25 cellular contexts compared by ENCODE assay signal in genomic region chr2:219435701-219436100, GRCh38. TPM values are rescaled to one million over a fixed set of nuclear protein-coding genes. Genes with fewer than 3 reads are reported as not detected.
DNase-seq lines count a peak whose midpoint lies in the region; ATAC-seq and TF ChIP-seq lines count a peak whose summit lies in the region.
"Had no signal": no experiment of that assay in that cellular context is flagged by ENCODE, and none has a peak within 500 bp of the region (broad histone marks: within the 10 kb centered on the region; RNA-seq: fewer than 3 reads in every experiment).

No MANE protein-coding gene starts in this region.

- intact Hi-C loops in cardiac septum (cut with DNase I): loop anchor here (2.0 kb wide), 2 partner anchors 17 to 25 kb away; no protein-coding TSS in a partner anchor
- intact Hi-C loops in left ventricle myocardium superior (cut with micrococcal nuclease): no loop called here
- intact Hi-C loops in psoas muscle (cut with DNase I): loop anchor here (2.0 kb wide), 2 partner anchors 31 to 33 kb away; no protein-coding TSS in a partner anchor
- intact Hi-C loops in aorta (cut with DNase I): no loop called here
- intact Hi-C loops in Calu3 (cut with micrococcal nuclease; ENCODE audit: unreplicated experiment): no loop called here

- H3K27ac ChIP-seq in cardiac muscle cell: peak overlapping the region; percentile 85
- peak overlapping the region; percentile 92 for H3K27ac ChIP-seq in psoas muscle
- H3K27ac ChIP-seq in aorta (ENCODE audit: low read depth in 1 of 2, low read length in 2 of 2): no peak overlapping the region

- H3K27ac Mint-ChIP-seq in Calu3 (ENCODE audit: unreplicated experiment): no peak overlapping the region
- H3K27ac Mint-ChIP-seq: activated naive CD8-positive, alpha-beta T cell treated with anti-CD3 and anti-CD28 coated beads, Interleukin-2, amount 10 ng/mL, durations not matched to agents 7 days and 5 days; CD14-positive monocyte; T-helper 2 cell treated with Interferon-gamma antibody and Interleukin-4, amounts not matched to agents 5 μg/mL and 100 μg/mL, for 36 hours had no signal

- no peaks in the 10 kb centered on the region for H3K9me3 Mint-ChIP-seq in Calu3 (ENCODE audit: low read depth, unreplicated experiment)
- H3K9me3 Mint-ChIP-seq: activated naive CD8-positive, alpha-beta T cell treated with anti-CD3 and anti-CD28 coated beads, Interleukin-2, amount 10 ng/mL, durations not matched to agents 7 days and 5 days; neural crest cell; T-helper 2 cell treated with Interferon-gamma antibody and Interleukin-4, amounts not matched to agents 5 μg/mL and 100 μg/mL, for 36 hours had no signal

- H3K4me3 ChIP-seq in cardiac muscle cell: peak overlapping the region; percentile 37
- H3K4me3 ChIP-seq in psoas muscle: peak overlapping the region; percentile 70
- H3K4me3 ChIP-seq in aorta (ENCODE audit: low read length in 2 of 2): no peak overlapping the region

- H3K9me3 ChIP-seq in cardiac muscle cell (ENCODE audit: low read depth) (no peaks in the 10 kb centered on the region), psoas muscle (no peaks in the 10 kb centered on the region), aorta (ENCODE audit: control insufficient read depth, low read length) (no peaks in the 10 kb centered on the region)

- H3K27me3 ChIP-seq in cardiac muscle cell (no peaks in the 10 kb centered on the region), psoas muscle (ENCODE audit: insufficient read depth in 3 of 3, low read length in 2 of 3) (no peaks in the 10 kb centered on the region), aorta (ENCODE audit: control insufficient read depth in 1 of 2, insufficient read depth in 2 of 2, low read length in 1 of 2) (no peaks in the 10 kb centered on the region)

- 23 to 46% (median 37%) methylated on average over 6 of the region's 6 CpGs for WGBS in psoas muscle, 3 donors
- WGBS in aorta, 2 donors: 93 to 94% methylated on average over 6 of the region's 6 CpGs

- no peak overlapping the region for H3K4me3 Mint-ChIP-seq in Calu3 (ENCODE audit: low read depth, unreplicated experiment)
- H3K4me3 Mint-ChIP-seq: activated naive CD8-positive, alpha-beta T cell treated with anti-CD3 and anti-CD28 coated beads, Interleukin-2, amount 10 ng/mL, durations not matched to agents 7 days and 5 days; neural crest cell; T-helper 2 cell treated with Interferon-gamma antibody and Interleukin-4, amounts not matched to agents 5 μg/mL and 100 μg/mL, for 36 hours had no signal

- ATAC-seq in left ventricle myocardium superior: peak; percentile 1
- ATAC-seq in psoas muscle: no peak
- ATAC-seq in aorta (ENCODE audit: low FRiP score): peak; percentile 33
- ATAC-seq in GM21825 (IDR thresholded peaks at IDR 0.05; ENCODE audit: unreplicated experiment): no peak

- DNase-seq in cardiac muscle cell (ENCODE audit: low read depth in 1 of 2, low spot score in 1 of 2) (no peak), cardiac septum (ENCODE audit: low spot score) (no peak), left ventricle myocardium superior (no peak), psoas muscle (peak in 1 of 2 donors; percentile 47), aorta (peak in 1 of 2 donors; percentile 55), NCI-H526 (lab: John Stamatoyannopoulos, UW) (no peak), Calu3 (no peak)
- DNase-seq: 8988T; activated CD4-positive, alpha-beta T cell treated with anti-CD3 and anti-CD28 coated beads for 4 hours; activated gamma-delta T cell; activated naive CD8-positive, alpha-beta T cell treated with anti-CD3 and anti-CD28 coated beads, Interleukin-2, amount 10 ng/mL, durations not matched to agents 7 days and 5 days; activated T-cell treated with anti-CD3 and anti-CD28 coated beads, Interleukin-2, amount 50 U/mL, for 1 hour; DMS79 treated with DMSO at 0.1 percent for 48 hours; dorsolateral prefrontal cortex; Karpas-422; NCI-H1436; NCI-H446; OCI-M1; small intestine; stimulated activated CD4-positive, alpha-beta T cell treated with anti-CD3 and anti-CD28 coated beads, Interleukin-2, amount 100 ng/mL, for 24 hours had no signal

- CTCF ChIA-PET in Calu3 (lab: Charles Lee): no interaction called here

- peaks cover 2% of the 10 kb centered on the region for H3K4me1 Mint-ChIP-seq in Calu3 (ENCODE audit: low read depth, unreplicated experiment)
- H3K4me1 Mint-ChIP-seq: CD14-positive monocyte had no signal

- no peaks in the 10 kb centered on the region for H3K36me3 ChIP-seq in cardiac muscle cell
- no peaks in the 10 kb centered on the region for H3K36me3 ChIP-seq in psoas muscle (ENCODE audit: insufficient read depth in 1 of 2, low read depth in 1 of 2)
- no peaks in the 10 kb centered on the region for H3K36me3 ChIP-seq in aorta (ENCODE audit: control insufficient read depth in 1 of 2, insufficient read depth in 2 of 2, low read length in 1 of 2)

- H3K36me3 Mint-ChIP-seq in Calu3 (ENCODE audit: insufficient read depth, unreplicated experiment): no peaks in the 10 kb centered on the region
- H3K36me3 Mint-ChIP-seq: activated naive CD8-positive, alpha-beta T cell treated with anti-CD3 and anti-CD28 coated beads, Interleukin-2, amount 10 ng/mL, durations not matched to agents 7 days and 5 days; CD14-positive monocyte had no signal

- BruUV-seq in Calu3 (replicated peaks; lab: Mats Ljungman, UMichigan): no TSS peak

- TF ChIP-seq CTCF in cardiac muscle cell (IDR thresholded peaks at IDR 0.05; ENCODE audit: low read depth, low read length): no peak
- no peak for TF ChIP-seq CTCF in psoas muscle (IDR thresholded peaks at IDR 0.05)
- no peak for TF ChIP-seq CTCF in Calu3 (IDR thresholded peaks at IDR 0.05; ENCODE audit: unreplicated experiment)

- H3K4me1 ChIP-seq in cardiac muscle cell (ENCODE audit: low read depth) (peaks cover 55% of the 10 kb centered on the region), psoas muscle (peaks cover 63% of the 10 kb centered on the region), aorta (ENCODE audit: control insufficient read depth in 1 of 2, insufficient read depth in 2 of 2, low read length in 2 of 2) (peaks cover 0 to 4% of the 10 kb centered on the region in 2 donors)

- peaks cover 3% of the 10 kb centered on the region for H3K27me3 Mint-ChIP-seq in Calu3 (ENCODE audit: unreplicated experiment)

RNA-seq across cellular contexts. Expression of gene SPEG, which starts 1.1 kb away (rescaled TPM):
- 275 and 292 TPM in 2 replicates for total RNA-seq in cardiac muscle cell
- polyA plus RNA-seq in cardiac muscle cell: 185 and 188 TPM in 2 replicates
- total RNA-seq in cardiac septum: 199 TPM
- total RNA-seq in left ventricle myocardium superior: 111 TPM
- 100 to 1,000 TPM; 239 to 419 (median 304) TPM for total RNA-seq in psoas muscle
- polyA plus RNA-seq in psoas muscle: 100 to 1,000 TPM in 2 of 3 donors, 10 to 100 TPM in 1; 34.8 to 190 (median 133) TPM
- total RNA-seq in aorta: 100 to 1,000 TPM; 261 to 453 TPM
- polyA plus RNA-seq in aorta: 1,000 to 10,000 TPM in 1 of 2 donors, 10 to 100 TPM in 1; 81.6 to 1,108 TPM
- total RNA-seq in Calu3 (2022): 13.4 and 16.7 TPM in 2 replicates
- polyA plus RNA-seq: CD14-positive monocyte had no signal

RNA-seq across cellular contexts. Expression of gene DES, which starts 17.5 kb away (rescaled TPM):
- 37.2 and 47.0 TPM in 2 replicates for total RNA-seq in cardiac muscle cell
- polyA plus RNA-seq in cardiac muscle cell: 17.5 and 20.4 TPM in 2 replicates
- total RNA-seq in cardiac septum: 21,230 TPM
- total RNA-seq in left ventricle myocardium superior: 14,457 TPM
- total RNA-seq in psoas muscle: over 10,000 TPM; 12,653 to 14,820 (median 13,821) TPM
- polyA plus RNA-seq in psoas muscle: over 10,000 TPM in 2 of 3 donors, 1,000 to 10,000 TPM in 1; 8,143 to 13,925 (median 13,727) TPM
- total RNA-seq in aorta: 100 to 1,000 TPM; 282 to 314 TPM
- polyA plus RNA-seq in aorta: 100 to 1,000 TPM in 1 of 2 donors, 10 to 100 TPM in 1; 22.5 to 145 TPM
- not detected in 2 replicates for total RNA-seq in Calu3 (2022)
- total RNA-seq: activated CD8-positive, alpha-beta memory T cell treated with anti-CD3 and anti-CD28 coated beads for 36 hours; activated naive CD8-positive, alpha-beta T cell treated with anti-CD3 and anti-CD28 coated beads, Interleukin-2, amount 10 ng/mL, durations not matched to agents 7 days and 5 days had no signal

RNA-seq across cellular contexts. Expression of gene DNPEP, which starts 48.0 kb away (rescaled TPM):
- 67.2 and 70.4 TPM in 2 replicates for total RNA-seq in cardiac muscle cell
- polyA plus RNA-seq in cardiac muscle cell: 104 and 117 TPM in 2 replicates
- 47.2 TPM for total RNA-seq in cardiac septum
- total RNA-seq in left ventricle myocardium superior: 74.8 TPM
- 10 to 100 TPM; 60.9 to 88.3 (median 63.9) TPM for total RNA-seq in psoas muscle
- 10 to 100 TPM; 46.7 to 93.1 (median 68.7) TPM for polyA plus RNA-seq in psoas muscle
- total RNA-seq in aorta: 10 to 100 TPM; 40.8 to 60.2 TPM
- polyA plus RNA-seq in aorta: 100 to 1,000 TPM in 1 of 2 donors, 10 to 100 TPM in 1; 64.7 to 127 TPM
- 70.3 and 75.1 TPM in 2 replicates for total RNA-seq in Calu3 (2022)

Comparison
In these comparisons a context has a peak if more than half of its experiments do, and no peak if none do; other contexts are left out.
1. intact Hi-C loops: an anchor here in cardiac septum (2.0 kb wide) and psoas muscle (2.0 kb wide); none called in left ventricle myocardium superior, aorta and Calu3.
2. H3K27ac ChIP-seq: peak in cardiac muscle cell (single experiment) and psoas muscle (single experiment); none in aorta (0 of 2).
3. H3K4me3 ChIP-seq: peak in cardiac muscle cell (single experiment) and psoas muscle (single experiment); none in aorta (0 of 2).
4. ATAC-seq: peak in left ventricle myocardium superior (single experiment) and aorta (single experiment); none in psoas muscle (0 of 4) and GM21825 (single experiment).
5. RNA of gene DES, which starts 17.5 kb away (total RNA-seq): 21,230 TPM in cardiac septum (single experiment), 12,653 to 14,820 TPM in psoas muscle, 14,457 TPM in left ventricle myocardium superior (single experiment), 282 to 314 TPM in aorta and 37.2 to 47.0 TPM in cardiac muscle cell; not detected in Calu3; every median in the first group is over 10 times any median in the second.